ENCODE assay signal across 12 cellular contexts in the genomic region with DNA sequence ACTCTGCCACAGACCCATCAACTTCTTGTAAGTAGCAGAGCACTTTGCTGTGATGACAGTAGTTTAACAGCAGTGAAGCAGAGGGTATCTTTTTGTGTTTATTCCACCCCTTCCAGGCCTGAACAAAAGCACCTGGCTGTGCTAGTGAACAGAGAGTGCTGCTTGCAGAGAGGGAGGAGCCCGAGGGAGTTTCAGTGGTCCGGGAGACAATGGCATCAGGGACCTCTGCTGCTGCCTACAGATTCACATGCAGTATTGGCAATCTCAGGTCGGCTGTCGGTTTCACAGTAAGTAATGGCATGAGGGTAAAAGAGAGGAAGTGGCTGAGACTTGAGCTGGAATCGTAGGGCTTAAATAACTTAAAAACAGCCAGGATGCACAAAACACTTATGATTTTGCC.
DNase-seq lines count a peak whose midpoint lies in the region; ATAC-seq and TF ChIP-seq lines count a peak whose summit lies in the region.
"Had no signal": no experiment of that assay in that cellular context is flagged by ENCODE, and none has a peak within 500 bp of the region (broad histone marks: within the 10 kb centered on the region; RNA-seq: fewer than 3 reads in every experiment).

No MANE protein-coding gene starts in this region.

- peak overlapping the region; percentile 28 for H3K4me3 ChIP-seq in iPS-18a (ENCODE audit: low read length)

- ATAC-seq in GM18909 (IDR thresholded peaks at IDR 0.05; ENCODE audit: poor library complexity, unreplicated experiment) = peak; percentile 59
- ATAC-seq in HG02623 (IDR thresholded peaks at IDR 0.05; ENCODE audit: unreplicated experiment) = peak; percentile 50
- no peak for ATAC-seq in HG03565 (IDR thresholded peaks at IDR 0.05; ENCODE audit: unreplicated experiment)

- no peak for TF ChIP-seq CTCF in progenitor cell of endocrine pancreas (IDR thresholded peaks at IDR 0.05; ENCODE audit: unreplicated experiment)

- H3K4me1 ChIP-seq in iPS-18a (ENCODE audit: control insufficient read depth, low read depth, low read length) = peaks cover 33% of the 10 kb centered on the region

- peak overlapping the region; percentile 60 for H3K27ac ChIP-seq in iPS-18a (ENCODE audit: low read length)
- H3K27ac ChIP-seq: brain microvascular endothelial cell, neutrophil had no signal

- H3K9ac ChIP-seq in iPS-18a (ENCODE audit: low read length) = peak overlapping the region; percentile 21

- H3K36me3 Mint-ChIP-seq in progenitor cell of endocrine pancreas (ENCODE audit: insufficient read depth) = no peaks in the 10 kb centered on the region
- H3K36me3 Mint-ChIP-seq: stimulated activated naive B cell treated with anti-CD40 and anti-IgM and Interleukin-4, amounts not matched to agents 10 μg/mL and 1 μg/mL and 100 μg/mL, for 72 hours had no signal

- no peaks in the 10 kb centered on the region for H3K36me3 ChIP-seq in iPS-18a (ENCODE audit: control insufficient read depth, low read depth, low read length)
- H3K36me3 ChIP-seq: brain microvascular endothelial cell, neutrophil had no signal

- H3K9me3 ChIP-seq in iPS-18a (ENCODE audit: control insufficient read depth, low read depth, low read length) = no peaks in the 10 kb centered on the region
- H3K9me3 ChIP-seq: neutrophil had no signal

- H3K27ac Mint-ChIP-seq in progenitor cell of endocrine pancreas = no peak overlapping the region
- H3K27ac Mint-ChIP-seq: stimulated activated naive B cell treated with anti-CD40 and anti-IgM and Interleukin-4, amounts not matched to agents 10 μg/mL and 1 μg/mL and 100 μg/mL, for 72 hours had no signal

- H3K9me3 Mint-ChIP-seq in progenitor cell of endocrine pancreas (ENCODE audit: low read depth) = peaks cover 14% of the 10 kb centered on the region

- H3K4me1 Mint-ChIP-seq in progenitor cell of endocrine pancreas (ENCODE audit: low read depth) = peaks cover 24% of the 10 kb centered on the region
- H3K4me1 Mint-ChIP-seq: stimulated activated naive B cell treated with anti-CD40 and anti-IgM and Interleukin-4, amounts not matched to agents 10 μg/mL and 1 μg/mL and 100 μg/mL, for 72 hours had no signal

- intact Hi-C loops in posterior vena cava (cut with DNase I) = no loop called here

- no peaks in the 10 kb centered on the region for H3K27me3 Mint-ChIP-seq in progenitor cell of endocrine pancreas

- H3K4me3 Mint-ChIP-seq in progenitor cell of endocrine pancreas (ENCODE audit: low read depth) = no peak overlapping the region
- H3K4me3 Mint-ChIP-seq: stimulated activated naive B cell treated with anti-CD40 and anti-IgM and Interleukin-4, amounts not matched to agents 10 μg/mL and 1 μg/mL and 100 μg/mL, for 72 hours had no signal

- DNase-seq in NCI-H524 (lab: John Stamatoyannopoulos, UW) (peak; percentile 83 to 87), progenitor cell of endocrine pancreas (ENCODE audit: low spot score, unreplicated experiment) (no peak), HuH-7 (ENCODE audit: low spot score) (no peak), posterior vena cava (ENCODE audit: low spot score) (no peak)
- DNase-seq: brain microvascular endothelial cell; NCI-H774; stimulated activated naive B cell treated with anti-CD40 and anti-IgM and Interleukin-4, amounts not matched to agents 10 μg/mL and 1 μg/mL and 100 μg/mL, for 72 hours had no signal

- H3K27me3 ChIP-seq in iPS-18a (ENCODE audit: control insufficient read depth, insufficient read depth, low read length) = peaks cover 5% of the 10 kb centered on the region
- H3K27me3 ChIP-seq: brain microvascular endothelial cell, neutrophil had no signal

Comparison
In these comparisons a context has a peak if more than half of its experiments do, and no peak if none do; other contexts are left out.
1. DNase-seq: peak in NCI-H524 (2 of 2); none in progenitor cell of endocrine pancreas (single experiment), HuH-7 (single experiment) and posterior vena cava (single experiment).